ENCODE assay signal across 13 cellular contexts in the genomic region with DNA sequence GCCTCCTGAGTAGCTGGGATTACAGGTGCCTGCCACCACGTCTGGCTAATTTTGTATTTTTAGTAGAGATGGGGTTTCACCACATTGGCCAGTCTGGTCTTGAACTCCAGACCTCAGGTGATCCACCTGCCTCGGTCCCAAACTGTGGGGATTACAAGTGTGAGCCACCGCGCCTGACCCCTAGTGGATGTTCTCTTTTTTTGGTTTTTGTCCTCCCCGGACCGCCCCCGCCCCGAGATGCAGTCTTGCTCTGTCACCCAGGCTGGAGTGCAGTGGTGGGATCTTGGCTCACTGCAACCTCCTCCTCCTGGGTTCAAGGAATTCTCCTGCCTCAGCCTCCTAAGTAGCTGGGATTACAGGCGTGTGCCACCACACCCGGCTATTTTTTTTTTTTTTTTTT. TPM values are rescaled to one million over a fixed set of nuclear protein-coding genes. Genes with fewer than 3 reads are reported as not detected.
DNase-seq lines count a peak whose midpoint lies in the region; ATAC-seq, FAIRE-seq and TF ChIP-seq lines count a peak whose summit lies in the region.
"Not testable (repeated sequence)": the region's sequence is repeated elsewhere in the genome, so short reads cannot be mapped to it uniquely, and the experiment has no call there.
"Had no signal": no experiment of that assay in that cellular context is flagged by ENCODE, and none has a peak within 500 bp of the region (broad histone marks: within the 10 kb centered on the region; RNA-seq: fewer than 3 reads in every experiment).

No MANE protein-coding gene starts in this region.

- 0 out of 5 replicates have a peak, but pooled peaks of 1 of the 2 experiments have one; percentile 11 for TF ChIP-seq RAD21 in A549 (conservative IDR thresholded peaks at IDR 0.05 in 1 of 2, IDR thresholded peaks at IDR 0.05 in 1 of 2)

- H3K27me3 ChIP-seq in SJCRH30, cardiac muscle cell: not testable (repeated sequence)

- TF ChIP-seq CTCF in A549 (IDR thresholded peaks at IDR 0.05) = peak; percentile 10; the same call in 1 of the 3 replicates
- TF ChIP-seq CTCF in GM12873 (IDR thresholded peaks at IDR 0.05; ENCODE audit: insufficient read depth, low read depth, low read length, missing control alignments) = peak; percentile 59
- 0 out of 2 replicates have a peak, but pooled peaks have one; percentile 2 for TF ChIP-seq CTCF in LNCaP clone FGC (IDR thresholded peaks at IDR 0.05; ENCODE audit: control insufficient read depth, extremely low read depth, insufficient read depth)
- not testable (repeated sequence) for TF ChIP-seq CTCF in activated CD8-positive, alpha-beta T cell treated with anti-CD3 and anti-CD28 coated beads for 36 hours (IDR thresholded peaks at IDR 0.05)
- peak; percentile 3 for TF ChIP-seq CTCF in astrocyte of the cerebellum (IDR thresholded peaks at IDR 0.05; ENCODE audit: low read depth, low read length, missing control alignments)
- peak; percentile 14 for TF ChIP-seq CTCF in cardiac muscle cell (IDR thresholded peaks at IDR 0.05; ENCODE audit: low read depth, low read length)

- FAIRE-seq in A549 (lab: Jason Lieb, UNC) = not testable (repeated sequence)

- not testable (repeated sequence) for TF ChIP-seq EP300 in A549 (IDR thresholded peaks at IDR 0.05)

- POLR2A ChIA-PET in A549 (lab: Yijun Ruan, JAX) = interaction anchor here (1.3 kb wide), 1 partner anchor 211 kb away, joined by 3 read pairs; the partner anchor contains the start of gene TIMM44
- POLR2A ChIA-PET in activated CD8-positive, alpha-beta T cell treated with anti-CD3 and anti-CD28 coated beads for 36 hours (lab: Charles Lee) = not testable (repeated sequence)

- peaks cover 15% of the 10 kb centered on the region for H3K4me1 ChIP-seq in A549
- H3K4me1 ChIP-seq in SJCRH30; cardiac muscle cell (ENCODE audit: low read depth): not testable (repeated sequence)

- peak overlapping the region; percentile 44; the same call in 1 of the 3 replicates for H3K4me2 ChIP-seq in A549

- H3K9me3 Mint-ChIP-seq in activated CD8-positive, alpha-beta T cell treated with anti-CD3 and anti-CD28 coated beads for 36 hours = not testable (repeated sequence)

- intact Hi-C loops in activated CD8-positive, alpha-beta T cell treated with anti-CD3 and anti-CD28 coated beads for 36 hours (cut with micrococcal nuclease) = not testable (repeated sequence)

- not testable (repeated sequence) for H3K36me3 Mint-ChIP-seq in activated CD8-positive, alpha-beta T cell treated with anti-CD3 and anti-CD28 coated beads for 36 hours (ENCODE audit: low read depth)

- H3K27me3 Mint-ChIP-seq in activated CD8-positive, alpha-beta T cell treated with anti-CD3 and anti-CD28 coated beads for 36 hours = peaks cover 35% of the 10 kb centered on the region

- not testable (repeated sequence) for H3K4me3 Mint-ChIP-seq in activated CD8-positive, alpha-beta T cell treated with anti-CD3 and anti-CD28 coated beads for 36 hours

- H3K36me3 ChIP-seq in SJCRH30, cardiac muscle cell: not testable (repeated sequence)

- 20% methylated on average over 10 of the region's 10 CpGs for WGBS in A549 (ENCODE audit: missing lambda C conversion rate)

- not testable (repeated sequence) for H3K27ac ChIP-seq in A549, cardiac muscle cell
- peak overlapping the region; percentile 66 for H3K27ac ChIP-seq in SJCRH30

- not testable (repeated sequence) for H3K4me3 ChIP-seq in A549; LNCaP clone FGC (ENCODE audit: low read depth, low read length); SJCRH30; astrocyte of the cerebellum (ENCODE audit: low read depth, low read length); cardiac muscle cell

- not testable (repeated sequence) for TF ChIP-seq POLR2A in A549 (IDR thresholded peaks at IDR 0.05; ENCODE audit: low read length)

- in situ Hi-C loops in astrocyte of the cerebellum (cut with HindIII; ENCODE audit: low sequenced_read_pairs) = not testable (repeated sequence)

- DNase-seq in A549 (ENCODE audit: low read depth in 1 of 2, low spot score in 1 of 2); LNCaP clone FGC (ENCODE audit: low read depth); SJCRH30; astrocyte of the cerebellum (ENCODE audit: low read depth); cardiac muscle cell (ENCODE audit: low read depth in 1 of 2, low spot score in 1 of 2): not testable (repeated sequence)
- peak; percentile 60 for DNase-seq in activated CD8-positive, alpha-beta T cell treated with anti-CD3 and anti-CD28 coated beads for 36 hours
- DNase-seq in stimulated activated CD4-positive, alpha-beta T cell treated with anti-CD3 and anti-CD28 coated beads, Interleukin-12 subunit alpha, Interleukin-12 subunit beta, amount 100 ng/mL, for 48 hours (ENCODE audit: low read depth in 2 of 3, low spot score in 1 of 3) = peak; percentile 8 to 13 (median 13)

- not testable (repeated sequence) for H3K4me1 Mint-ChIP-seq in activated CD8-positive, alpha-beta T cell treated with anti-CD3 and anti-CD28 coated beads for 36 hours (ENCODE audit: low read depth)

- ATAC-seq in A549 = peak in 1 of 2 experiments; percentile 65; a peak in 3 of 6 replicates
- ATAC-seq in activated CD8-positive, alpha-beta T cell treated with anti-CD3 and anti-CD28 coated beads for 36 hours = not testable (repeated sequence)

- not testable (repeated sequence) for H3K27ac Mint-ChIP-seq in activated CD8-positive, alpha-beta T cell treated with anti-CD3 and anti-CD28 coated beads for 36 hours

- CTCF ChIA-PET in A549 (lab: Yijun Ruan, JAX) = interaction anchor here (0.6 to 1.3 kb wide), 3 partner anchors 22 to 1008 kb away, joined by 3 to 7 read pairs (median 4); no protein-coding TSS in a partner anchor
- CTCF ChIA-PET in activated CD8-positive, alpha-beta T cell treated with anti-CD3 and anti-CD28 coated beads for 36 hours (lab: Charles Lee) = not testable (repeated sequence)

- not testable (repeated sequence) for H3K9me3 ChIP-seq in A549; SJCRH30 (replicated peaks); cardiac muscle cell (ENCODE audit: low read depth)

RNA-seq across cellular contexts. Expression of gene FBN3, which starts 4.6 kb away (rescaled TPM):
- 0.01 TPM in 1 of 2 replicates, not detected in the other for polyA plus RNA-seq in A549 (2011; rRNA removed)
- under 0.01 TPM in 2 replicates for polyA plus RNA-seq in A549 (2012; cell fraction: cytosol; rRNA removed)
- 0.01 and 0.02 TPM in 2 replicates for polyA plus RNA-seq in A549 (2012; cell fraction: nucleus; rRNA removed)
- polyA plus RNA-seq in A549 (2017; fragmentation: RNase III; extraction: RNeasy Plus Mini Kit Qiagen cat#74134 plus additional on column Dnase treatment) = not detected in 3 replicates
- not detected in 2 replicates for polyA minus RNA-seq in A549 (2011; rRNA and poly(A)+ RNA removed)
- total RNA-seq in SJCRH30 (2014; rRNA removed; shearing (Covaris generic)) = 0.02 TPM in 1 of 2 replicates, not detected in the other
- under 1 TPM in 1 of 2 experiments, not detected in 1; 0.02 TPM for total RNA-seq in activated CD8-positive, alpha-beta T cell treated with anti-CD3 and anti-CD28 coated beads for 36 hours
- 6.6 and 15.1 TPM in 2 replicates for total RNA-seq in cardiac muscle cell
- polyA plus RNA-seq in cardiac muscle cell = 5.6 and 6.2 TPM in 2 replicates
- total RNA-seq: A172; aorta; H4; mesenteric fat pad; natural killer cell treated with Interleukin-12 subunit alpha and Interleukin-12 subunit beta and Interleukin-15 and Interleukin-18, amount 100 ng/mL, for 72 hours had no signal
- polyA plus RNA-seq: aorta had no signal

RNA-seq across cellular contexts. Expression of gene CERS4, which starts 55.2 kb away (rescaled TPM):
- 5.0 and 5.9 TPM in 2 replicates for polyA plus RNA-seq in A549 (2011; rRNA removed)
- 4.1 and 6.0 TPM in 2 replicates for polyA plus RNA-seq in A549 (2012; cell fraction: cytosol; rRNA removed)
- polyA plus RNA-seq in A549 (2012; cell fraction: nucleus; rRNA removed) = 4.5 and 6.2 TPM in 2 replicates
- 1.5 to 2.4 TPM (median 2.1 TPM) in 3 replicates for polyA plus RNA-seq in A549 (2017; fragmentation: RNase III; extraction: RNeasy Plus Mini Kit Qiagen cat#74134 plus additional on column Dnase treatment)
- polyA minus RNA-seq in A549 (2011; rRNA and poly(A)+ RNA removed) = 5.7 and 7.7 TPM in 2 replicates
- 9.3 and 9.9 TPM in 2 replicates for total RNA-seq in SJCRH30 (2014; rRNA removed; shearing (Covaris generic))
- total RNA-seq in activated CD8-positive, alpha-beta T cell treated with anti-CD3 and anti-CD28 coated beads for 36 hours = 10 to 100 TPM; 15.5 to 19.7 TPM
- total RNA-seq in cardiac muscle cell = 82.7 and 112 TPM in 2 replicates
- polyA plus RNA-seq in cardiac muscle cell = 56.2 and 56.7 TPM in 2 replicates
